11 cellular contexts compared by ENCODE assay signal in genomic region chr6:10901751-10902150, GRCh38. TPM values are rescaled to one million over a fixed set of nuclear protein-coding genes. Genes with fewer than 3 reads are reported as not detected.
DNase-seq lines count a peak whose midpoint lies in the region; ATAC-seq and TF ChIP-seq lines count a peak whose summit lies in the region.
"Had no signal": no experiment of that assay in that cellular context is flagged by ENCODE, and none has a peak within 500 bp of the region (broad histone marks: within the 10 kb centered on the region; RNA-seq: fewer than 3 reads in every experiment).

No MANE protein-coding gene starts in this region.

- no peak for TF ChIP-seq POLR2A in NB4 (IDR thresholded peaks at IDR 0.05; ENCODE audit: extremely low read depth, insufficient read length)

- H3K27me3 ChIP-seq in ascending aorta (no peaks in the 10 kb centered on the region), psoas muscle (ENCODE audit: insufficient read depth in 3 of 3, low read length in 2 of 3) (no peaks in the 10 kb centered on the region)

- no peaks in the 10 kb centered on the region for H3K9me3 ChIP-seq in ascending aorta
- no peaks in the 10 kb centered on the region for H3K9me3 ChIP-seq in psoas muscle

- peak; percentile 24 to 28 for ATAC-seq in activated CD4-positive, CD25-positive, alpha-beta regulatory T cell treated with anti-CD3 and anti-CD28 coated beads, Interleukin-2, amount 50 U/mL, for 24 hours
- ATAC-seq in HG02870 (IDR thresholded peaks at IDR 0.05; ENCODE audit: unreplicated experiment) (peak; percentile 94), sciatic nerve (peak; percentile 52), psoas muscle (no peak)

- intact Hi-C loops in sciatic nerve (cut with DNase I) (no loop called here), ascending aorta (cut with DNase I) (no loop called here), psoas muscle (cut with DNase I) (no loop called here)

- no peaks in the 10 kb centered on the region for H3K36me3 ChIP-seq in ascending aorta
- no peaks in the 10 kb centered on the region for H3K36me3 ChIP-seq in psoas muscle (ENCODE audit: insufficient read depth in 1 of 2, low read depth in 1 of 2)

- H3K4me1 ChIP-seq in ascending aorta (no peaks in the 10 kb centered on the region), psoas muscle (no peaks in the 10 kb centered on the region)

- H3K27ac ChIP-seq in coronary artery (no peak overlapping the region), ascending aorta (no peak overlapping the region), psoas muscle (no peak overlapping the region)

- H3K4me3 ChIP-seq in NB4 (ENCODE audit: low read depth, low read length) (no peak overlapping the region), coronary artery (no peak overlapping the region), ascending aorta (no peak overlapping the region), psoas muscle (no peak overlapping the region)

- TF ChIP-seq CTCF in NB4 (IDR thresholded peaks at IDR 0.05; ENCODE audit: low read depth, low read length) = no peak
- no peak for TF ChIP-seq CTCF in coronary artery (IDR thresholded peaks at IDR 0.05)
- no peak for TF ChIP-seq CTCF in ascending aorta (IDR thresholded peaks at IDR 0.05)
- TF ChIP-seq CTCF in psoas muscle (IDR thresholded peaks at IDR 0.05) = no peak

- 87 to 95% (median 91%) methylated on average over 3 of the region's 3 CpGs for WGBS in psoas muscle, 3 donors

- no peak for DNase-seq in activated CD4-positive, CD25-positive, alpha-beta regulatory T cell treated with anti-CD3 and anti-CD28 coated beads, Interleukin-2, amount 50 U/mL, for 72 hours
- DNase-seq in NB4 (ENCODE audit: low read depth) (peak; percentile 83), sciatic nerve (ENCODE audit: low spot score) (no peak), coronary artery (ENCODE audit: low spot score) (no peak), ascending aorta (ENCODE audit: low spot score in 2 of 2) (no peak), psoas muscle (no peak)

RNA-seq across cellular contexts. Expression of gene SYCP2L, which starts 14.9 kb away (rescaled TPM):
- total RNA-seq in sciatic nerve = 1.3 TPM
- 0.32 TPM for total RNA-seq in ascending aorta
- under 1 TPM in 3 of 4 donors, not detected in 1; 0.08 to 0.99 (median 0.60) TPM for total RNA-seq in psoas muscle
- under 1 TPM; 0.12 to 0.25 (median 0.13) TPM for polyA plus RNA-seq in psoas muscle
- total RNA-seq: endothelial cell of umbilical vein had no signal
- polyA plus RNA-seq: endothelial cell of umbilical vein had no signal

RNA-seq across cellular contexts. Expression of gene GCM2, which starts 19.9 kb away (rescaled TPM):
- total RNA-seq in sciatic nerve = not detected
- not detected for total RNA-seq in ascending aorta
- total RNA-seq in psoas muscle = not detected
- not detected for polyA plus RNA-seq in psoas muscle
- total RNA-seq: A172, endothelial cell of umbilical vein, subcutaneous adipose tissue had no signal
- polyA plus RNA-seq: endothelial cell of umbilical vein had no signal

Comparison
In these comparisons a context has a peak if more than half of its experiments do, and no peak if none do; other contexts are left out.
1. ATAC-seq: peak in activated CD4-positive, CD25-positive, alpha-beta regulatory T cell treated with anti-CD3 and anti-CD28 coated beads, Interleukin-2, amount 50 U/mL, for 24 hours (2 of 2), HG02870 (single experiment) and sciatic nerve (single experiment); none in psoas muscle (0 of 4).